10 cellular contexts compared by ENCODE assay signal in the genomic region with DNA sequence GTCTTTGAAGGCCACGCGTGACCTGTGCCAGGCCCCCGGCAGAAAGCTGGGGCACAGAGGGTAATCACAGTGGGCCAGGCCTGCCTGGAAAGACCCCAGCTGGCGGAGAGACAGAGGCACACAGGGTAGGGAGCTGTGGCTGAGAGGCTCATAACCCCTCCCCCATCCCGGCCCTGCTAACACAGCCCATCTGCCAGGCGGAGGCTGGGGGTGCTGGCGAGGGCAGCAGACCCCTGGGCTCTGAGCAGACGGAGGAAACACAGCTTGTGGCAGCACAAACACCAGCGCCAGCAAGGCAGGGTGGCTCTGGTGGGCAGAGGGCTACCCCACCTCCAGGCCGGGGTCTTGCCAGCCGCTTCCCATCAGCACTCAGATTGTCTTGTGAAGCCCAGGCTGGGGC.
"Had no signal": no experiment of that assay in that cellular context is flagged by ENCODE, and none has a peak within 500 bp of the region (broad histone marks: within the 10 kb centered on the region; RNA-seq: fewer than 3 reads in every experiment).

No MANE protein-coding gene starts in this region.

- ATAC-seq: left lung had no signal

- H3K9me3 ChIP-seq: adrenal gland, left lung, ovary, tibial artery had no signal

- H3K27me3 ChIP-seq: adrenal gland, left lung, ovary, tibial artery had no signal

- H3K4me3 ChIP-seq: adrenal gland, left lung, ovary, skin epidermis, tibial artery had no signal

- H3K36me3 ChIP-seq: adrenal gland, left lung, ovary, tibial artery had no signal

- H3K27ac ChIP-seq: left lung, ovary, tibial artery had no signal

- DNase-seq: activated naive CD4-positive, alpha-beta T cell treated with anti-CD3 and anti-CD28 coated beads, Interleukin-2, amount 50 U/mL, for 16 hours; dermis blood vessel endothelial cell; endodermal cell; head of caudate nucleus; T-helper 2 cell; tibial artery had no signal
